ENCODE assay signal across 24 cellular contexts in the genomic region with DNA sequence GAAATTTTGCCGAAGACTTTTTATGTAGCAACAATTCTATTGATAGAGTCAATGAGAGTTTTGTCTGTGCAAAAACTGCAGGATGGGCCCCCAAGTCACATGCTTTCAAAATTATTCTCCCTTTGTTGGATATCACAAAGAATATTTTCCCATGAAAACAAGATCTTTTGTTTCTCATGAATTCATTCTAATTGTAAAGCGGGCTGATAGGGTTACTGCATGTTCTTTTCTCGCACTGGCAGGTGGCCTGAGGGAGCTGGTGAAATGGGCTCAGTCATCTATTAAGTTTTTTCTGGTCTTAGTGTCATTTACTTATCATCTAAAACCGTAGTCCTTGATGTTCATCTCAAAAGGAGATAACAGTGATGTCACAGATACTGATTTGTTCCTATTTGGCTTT.
"Had no signal": no experiment of that assay in that cellular context is flagged by ENCODE, and none has a peak within 500 bp of the region (broad histone marks: within the 10 kb centered on the region; RNA-seq: fewer than 3 reads in every experiment).

No MANE protein-coding gene starts in this region.

- DNase-seq: activated effector memory CD4-positive, alpha-beta T cell treated with Interleukin-2 at 50 U/mL for 16 hours; activated naive CD4-positive, alpha-beta T cell treated with anti-CD3 and anti-CD28 coated beads for 36 hours; activated naive CD8-positive, alpha-beta T cell treated with anti-CD3 and anti-CD28 coated beads, Interleukin-2, amount 10 ng/mL, durations not matched to agents 7 days and 5 days; activated T-cell treated with anti-CD3 and anti-CD28 coated beads, Interleukin-2, amount 50 U/mL, for 72 hours; body of pancreas; effector CD8-positive, alpha-beta T cell; foreskin melanocyte; glutamatergic neuron; immature natural killer cell; kidney glomerular epithelial cell; ovary; psoas muscle; right cardiac atrium; stimulated activated CD4-positive, alpha-beta T cell treated with anti-CD3 and anti-CD28 coated beads, Interleukin-4, amount 100 ng/mL, for 24 hours; stimulated activated naive CD8-positive, alpha-beta T cell treated with anti-CD3 and anti-CD28 coated beads, Interleukin-15, Interleukin-2, amounts not matched to agents 100 U/mL and 50 U/mL, for 24 hours; T-helper 1 cell; T-helper 9 cell; uterus had no signal

- H3K27ac ChIP-seq: body of pancreas, cardiac muscle cell, hepatocyte, neutrophil, ovary, psoas muscle, tibial nerve, uterus had no signal

- H3K27me3 Mint-ChIP-seq: activated naive CD8-positive, alpha-beta T cell treated with anti-CD3 and anti-CD28 coated beads, Interleukin-2, amount 10 ng/mL, durations not matched to agents 7 days and 5 days; dendritic cell treated with granulocyte-macrophage colony-stimulating factor and Interleukin-4, amounts not matched to agents 40 ng/mL and 50 ng/mL, for 4 days had no signal

- ATAC-seq: activated T-cell treated with anti-CD3 and anti-CD28 coated beads, Interleukin-2, amount 50 U/mL, for 72 hours; body of pancreas; psoas muscle; right cardiac atrium had no signal

- H3K27ac Mint-ChIP-seq: activated naive CD4-positive, alpha-beta T cell treated with anti-CD3 and anti-CD28 coated beads for 36 hours; activated naive CD8-positive, alpha-beta T cell treated with anti-CD3 and anti-CD28 coated beads, Interleukin-2, amount 10 ng/mL, durations not matched to agents 7 days and 5 days; activated T-cell treated with anti-CD3 and anti-CD28 coated beads, Interleukin-2, amount 50 U/mL, for 72 hours; dendritic cell treated with granulocyte-macrophage colony-stimulating factor and Interleukin-4, amounts not matched to agents 40 ng/mL and 50 ng/mL, for 4 days; immature natural killer cell; nephron had no signal

- H3K4me3 Mint-ChIP-seq: activated naive CD4-positive, alpha-beta T cell treated with anti-CD3 and anti-CD28 coated beads for 36 hours; activated naive CD8-positive, alpha-beta T cell treated with anti-CD3 and anti-CD28 coated beads, Interleukin-2, amount 10 ng/mL, durations not matched to agents 7 days and 5 days; activated T-cell treated with anti-CD3 and anti-CD28 coated beads, Interleukin-2, amount 50 U/mL, for 72 hours; dendritic cell treated with granulocyte-macrophage colony-stimulating factor and Interleukin-4, amounts not matched to agents 40 ng/mL and 50 ng/mL, for 4 days; immature natural killer cell; nephron had no signal

- H3K9me3 Mint-ChIP-seq: activated naive CD4-positive, alpha-beta T cell treated with anti-CD3 and anti-CD28 coated beads for 36 hours; activated naive CD8-positive, alpha-beta T cell treated with anti-CD3 and anti-CD28 coated beads, Interleukin-2, amount 10 ng/mL, durations not matched to agents 7 days and 5 days; activated T-cell treated with anti-CD3 and anti-CD28 coated beads, Interleukin-2, amount 50 U/mL, for 72 hours; dendritic cell treated with granulocyte-macrophage colony-stimulating factor and Interleukin-4, amounts not matched to agents 40 ng/mL and 50 ng/mL, for 4 days; immature natural killer cell; nephron had no signal

- H3K4me1 Mint-ChIP-seq: immature natural killer cell, nephron had no signal

- H3K36me3 Mint-ChIP-seq: immature natural killer cell had no signal
